Comparison of ENCODE assay signal across 8 cellular contexts in genomic region chr5:149345147-149345891, GRCh38. TPM values are rescaled to one million over a fixed set of nuclear protein-coding genes. Genes with fewer than 3 reads are reported as not detected.
DNase-seq lines count a peak whose midpoint lies in the region; ATAC-seq and TF ChIP-seq lines count a peak whose summit lies in the region.

A gene with protein sequence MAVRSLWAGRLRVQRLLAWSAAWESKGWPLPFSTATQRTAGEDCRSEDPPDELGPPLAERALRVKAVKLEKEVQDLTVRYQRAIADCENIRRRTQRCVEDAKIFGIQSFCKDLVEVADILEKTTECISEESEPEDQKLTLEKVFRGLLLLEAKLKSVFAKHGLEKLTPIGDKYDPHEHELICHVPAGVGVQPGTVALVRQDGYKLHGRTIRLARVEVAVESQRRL (plus strand): TSS chr5:149345499. CDS start chr5:149345540, 41 bp downstream.

- peak within 1 kb of the TSS; percentile 97 for H3K4me3 Mint-ChIP-seq in activated B cell treated with CpG ODN at 0.5 μM for 24 hours

- intact Hi-C loops in activated B cell treated with CpG ODN at 0.5 μM for 24 hours (cut with micrococcal nuclease), result loop anchor here (1.0 to 10.0 kb wide), 5 partner anchors 12 to 511 kb away; partner anchors contain the start of genes AFAP1L1, CSNK1A1 and PPARGC1B

- DNase-seq in AG04450 (ENCODE audit: low read depth, low spot score), result peak; percentile 94
- DNase-seq in NCI-H345 (lab: John Stamatoyannopoulos, UW), result peak; percentile 99
- peak; percentile 79 for DNase-seq in activated B cell treated with CpG ODN at 0.5 μM for 24 hours
- DNase-seq in central memory CD4-positive, alpha-beta T cell, result peak; percentile 81
- peak; percentile 97 for DNase-seq in iris pigment epithelial cell (ENCODE audit: low read depth)
- DNase-seq in stimulated activated CD4-positive, alpha-beta T cell treated with anti-CD3 and anti-CD28 coated beads, Interleukin-12 subunit alpha, Interleukin-12 subunit beta, amount 100 ng/mL, for 4 hours, result peak; percentile 92

- H3K9me3 ChIP-seq in AG04450 (ENCODE audit: control insufficient read depth, insufficient read depth, low read length), result no peaks in the 10 kb centered on the region

- no peaks in the 10 kb centered on the region for H3K27me3 ChIP-seq in AG04450 (ENCODE audit: control insufficient read depth, insufficient read depth, low read length)

- peak; percentile 98 for ATAC-seq in GM18907 (IDR thresholded peaks at IDR 0.05; ENCODE audit: unreplicated experiment)
- ATAC-seq in HG03159 (IDR thresholded peaks at IDR 0.05; ENCODE audit: unreplicated experiment), result peak; percentile 98
- peak; percentile 91 for ATAC-seq in activated B cell treated with CpG ODN at 0.5 μM for 24 hours (ENCODE audit: low read depth)

- peak within 1 kb of the TSS; percentile 97 for H3K27ac Mint-ChIP-seq in activated B cell treated with CpG ODN at 0.5 μM for 24 hours

- H3K4me3 ChIP-seq in AG04450 (ENCODE audit: low read depth, low read length), result peak within 1 kb of the TSS; percentile 98

- peaks cover 2% of the 10 kb centered on the region for H3K9me3 Mint-ChIP-seq in activated B cell treated with CpG ODN at 0.5 μM for 24 hours

- peaks cover 34% of the 10 kb centered on the region for H3K4me1 Mint-ChIP-seq in activated B cell treated with CpG ODN at 0.5 μM for 24 hours

- POLR2A ChIA-PET in AG04450 (lab: Yijun Ruan, JAX) (interaction anchor here (0.5 to 2.3 kb wide), 8 partner anchors 12 to 89 kb away, joined by 3 to 6 read pairs (median 4); partner anchors contain the start of gene PCYOX1L), activated B cell treated with CpG ODN at 0.5 μM for 24 hours (lab: Charles Lee) (interaction anchor here (0.6 to 4.1 kb wide), 7 partner anchors 10 to 961 kb away, joined by 3 to 61 read pairs (median 3); partner anchors contain the start of genes CSNK1A1, FBXO38, PCYOX1L and SLC26A2)

- TF ChIP-seq CTCF in AG04450 (IDR thresholded peaks at IDR 0.05; ENCODE audit: low read depth, low read length) (0 out of 2 replicates have a peak, but pooled peaks have one; percentile 5), activated B cell treated with CpG ODN at 0.5 μM for 24 hours (IDR thresholded peaks at IDR 0.05) (no peak)

- peaks cover 36% of the 10 kb centered on the region for H3K36me3 Mint-ChIP-seq in activated B cell treated with CpG ODN at 0.5 μM for 24 hours (ENCODE audit: low read depth)

- H3K27ac ChIP-seq in AG04450 (ENCODE audit: low read depth, low read length), result peak within 1 kb of the TSS; percentile 88

- H3K27me3 Mint-ChIP-seq in activated B cell treated with CpG ODN at 0.5 μM for 24 hours, result no peaks in the 10 kb centered on the region

- CTCF ChIA-PET in AG04450 (lab: Charles Lee), result interaction anchor here (1.0 to 3.1 kb wide), 12 partner anchors 10 to 220 kb away, joined by 3 to 12 read pairs (median 5); partner anchors contain the start of gene PCYOX1L
- CTCF ChIA-PET in activated B cell treated with CpG ODN at 0.5 μM for 24 hours (lab: Charles Lee), result interaction anchor here (0.6 to 3.3 kb wide), 7 partner anchors 12 to 533 kb away, joined by 3 to 12 read pairs (median 3); partner anchors contain the start of gene PCYOX1L

RNA-seq across cellular contexts. Expression of the gene that starts here (rescaled TPM):
- 15.0 and 21.6 TPM in 2 replicates for polyA plus RNA-seq in AG04450 (2011; rRNA removed)
- polyA minus RNA-seq in AG04450 (2011; rRNA and poly(A)+ RNA removed), result 30.5 and 31.8 TPM in 2 replicates
- total RNA-seq in activated B cell treated with CpG ODN at 0.5 μM for 24 hours, result 13.2 and 14.0 TPM in 2 replicates

Comparison
In these comparisons a context has a peak if more than half of its experiments do, and no peak if none do; other contexts are left out.
1. Peak in every context shown above with its lines: DNase-seq, ATAC-seq, H3K4me3 ChIP-seq and H3K27ac ChIP-seq.